14 cellular contexts compared by ENCODE assay signal in genomic region chr6:31927868-31928671, GRCh38. TPM values are rescaled to one million over a fixed set of nuclear protein-coding genes. Genes with fewer than 3 reads are reported as not detected.
DNase-seq lines count a peak whose midpoint lies in the region; ATAC-seq, FAIRE-seq and TF ChIP-seq lines count a peak whose summit lies in the region.
"Had no signal": no experiment of that assay in that cellular context is flagged by ENCODE, and none has a peak within 500 bp of the region (broad histone marks: within the 10 kb centered on the region; RNA-seq: fewer than 3 reads in every experiment).

No MANE protein-coding gene starts in this region.

- H3K4me3 Mint-ChIP-seq in immature natural killer cell = no peak overlapping the region
- no peak overlapping the region for H3K4me3 Mint-ChIP-seq in activated T-cell treated with anti-CD3 and anti-CD28 coated beads, Interleukin-2, amount 50 U/mL, for 4 hours
- H3K4me3 Mint-ChIP-seq: naive thymus-derived CD4-positive, alpha-beta T cell had no signal

- H3K27me3 Mint-ChIP-seq in immature natural killer cell (ENCODE audit: low read depth in 3 of 3) = peaks cover 0 to 5% (median 2%) of the 10 kb centered on the region in 3 donors
- H3K27me3 Mint-ChIP-seq in activated T-cell treated with anti-CD3 and anti-CD28 coated beads, Interleukin-2, amount 50 U/mL, for 4 hours (ENCODE audit: low read depth) = peaks cover 3% of the 10 kb centered on the region

- H3K27me3 ChIP-seq in bronchial epithelial cell (ENCODE audit: control insufficient read depth, insufficient read depth, low read length) (no peaks in the 10 kb centered on the region), right lobe of liver (no peaks in the 10 kb centered on the region), subcutaneous abdominal adipose tissue (ENCODE audit: control insufficient read depth in 5 of 5, insufficient read depth in 4 of 5, low read length in 5 of 5) (peaks cover 0 to 2% (median 0%) of the 10 kb centered on the region in 5 donors)
- H3K27me3 ChIP-seq: adrenal gland had no signal

- peak; percentile 7 to 33 (median 24) for ATAC-seq in right lobe of liver
- no peak for ATAC-seq in activated T-cell treated with anti-CD3 and anti-CD28 coated beads, Interleukin-2, amount 50 U/mL, for 4 hours
- ATAC-seq: naive thymus-derived CD4-positive, alpha-beta T cell had no signal

- H3K4me3 ChIP-seq in bronchial epithelial cell (ENCODE audit: low read depth, low read length) (no peak overlapping the region), right lobe of liver (peak overlapping the region; percentile 58 to 88 (median 78)), subcutaneous abdominal adipose tissue (ENCODE audit: low read depth in 1 of 5, low read length in 5 of 5) (peak overlapping the region; percentile 47 to 76 (median 59))

- H3K9ac ChIP-seq in subcutaneous abdominal adipose tissue (ENCODE audit: low read length in 5 of 5) = peak overlapping the region; percentile 11 to 60 (median 45)

- H3K36me3 ChIP-seq in bronchial epithelial cell (ENCODE audit: control insufficient read depth, insufficient read depth, low read length) = no peaks in the 10 kb centered on the region
- H3K36me3 ChIP-seq in right lobe of liver = no peaks in the 10 kb centered on the region
- H3K36me3 ChIP-seq in subcutaneous abdominal adipose tissue (ENCODE audit: control insufficient read depth in 5 of 5, insufficient read depth in 5 of 5, low read length in 5 of 5) = no peaks in the 10 kb centered on the region
- H3K36me3 ChIP-seq: adrenal gland had no signal

- peak overlapping the region; percentile 86 to 88 (median 87) for H3K27ac ChIP-seq in right lobe of liver
- no peak overlapping the region for H3K27ac ChIP-seq in subcutaneous abdominal adipose tissue (ENCODE audit: low read depth, low read length)
- H3K27ac ChIP-seq: adrenal gland had no signal

- DNase-seq in bronchial epithelial cell (ENCODE audit: low read depth) (no peak), right lobe of liver (no peak), immature natural killer cell (no peak)
- DNase-seq in stimulated activated naive CD4-positive, alpha-beta T cell (lab: John Stamatoyannopoulos, UW) = no peak
- no peak for DNase-seq in activated T-cell treated with anti-CD3 and anti-CD28 coated beads, Interleukin-2, amount 50 U/mL, for 4 hours
- DNase-seq: activated CD4-positive, alpha-beta T cell treated with anti-CD3 and anti-CD28 coated beads for 4 hours; activated T-cell treated with anti-CD3 and anti-CD28 coated beads, Interleukin-2, amount 50 U/mL, for 1 hour; adrenal gland; GOT3; naive thymus-derived CD4-positive, alpha-beta T cell; NCI-H1694 treated with DMSO at 0.1 percent for 48 hours; NCI-H748 treated with DMSO at 0.1 percent for 48 hours; RPMI8226 had no signal

- H3K4me1 ChIP-seq in right lobe of liver (peaks cover 0 to 31% (median 7%) of the 10 kb centered on the region in 4 donors), subcutaneous abdominal adipose tissue (ENCODE audit: control insufficient read depth in 5 of 5, insufficient read depth in 5 of 5, low read length in 5 of 5) (peaks cover 6 to 21% (median 16%) of the 10 kb centered on the region in 5 donors)
- H3K4me1 ChIP-seq: adrenal gland had no signal

- H3K9me3 Mint-ChIP-seq in immature natural killer cell = no peaks in the 10 kb centered on the region
- no peaks in the 10 kb centered on the region for H3K9me3 Mint-ChIP-seq in activated T-cell treated with anti-CD3 and anti-CD28 coated beads, Interleukin-2, amount 50 U/mL, for 4 hours
- H3K9me3 Mint-ChIP-seq: naive thymus-derived CD4-positive, alpha-beta T cell had no signal

- FAIRE-seq in bronchial epithelial cell (lab: Jason Lieb, UNC) = peak; percentile 47

- no peaks in the 10 kb centered on the region for H3K36me3 Mint-ChIP-seq in immature natural killer cell
- no peaks in the 10 kb centered on the region for H3K36me3 Mint-ChIP-seq in activated T-cell treated with anti-CD3 and anti-CD28 coated beads, Interleukin-2, amount 50 U/mL, for 4 hours (ENCODE audit: insufficient read depth)
- H3K36me3 Mint-ChIP-seq: naive thymus-derived CD4-positive, alpha-beta T cell had no signal

- no peaks in the 10 kb centered on the region for H3K4me1 Mint-ChIP-seq in immature natural killer cell
- no peaks in the 10 kb centered on the region for H3K4me1 Mint-ChIP-seq in activated T-cell treated with anti-CD3 and anti-CD28 coated beads, Interleukin-2, amount 50 U/mL, for 4 hours (ENCODE audit: low read depth)

- intact Hi-C loops in right lobe of liver (cut with DNase I) = no loop called here

- 17% methylated on average over 7 of the region's 11 CpGs for WGBS in right lobe of liver (ENCODE audit: insufficient coverage, low coverage, low lambda C conversion rate, missing lambda C conversion rate)

- H3K9me3 ChIP-seq in right lobe of liver = no peaks in the 10 kb centered on the region
- no peaks in the 10 kb centered on the region for H3K9me3 ChIP-seq in subcutaneous abdominal adipose tissue (ENCODE audit: control insufficient read depth in 5 of 5, low read length in 5 of 5)
- H3K9me3 ChIP-seq: adrenal gland had no signal

- TF ChIP-seq POLR2A in right lobe of liver (IDR thresholded peaks at IDR 0.05) = no peak

- H3K27ac Mint-ChIP-seq in immature natural killer cell = no peak overlapping the region
- H3K27ac Mint-ChIP-seq: naive thymus-derived CD4-positive, alpha-beta T cell had no signal

- TF ChIP-seq CTCF in bronchial epithelial cell (IDR thresholded peaks at IDR 0.05; ENCODE audit: insufficient read depth, low read length, severe bottlenecking) = no peak
- no peak for TF ChIP-seq CTCF in right lobe of liver (IDR thresholded peaks at IDR 0.05)

RNA-seq across cellular contexts. Expression of gene C2, which starts 0.6 kb away (rescaled TPM):
- total RNA-seq in bronchial epithelial cell (0.26 and 0.53 TPM in 2 replicates), right lobe of liver (100 to 1,000 TPM; 309 to 739 (median 533) TPM)
- polyA plus RNA-seq in immature natural killer cell = under 1 TPM in 1 of 3 donors, not detected in 2; 0.74 TPM
- total RNA-seq in activated T-cell treated with anti-CD3 and anti-CD28 coated beads, Interleukin-2, amount 50 U/mL, for 4 hours = 1 to 10 TPM in 1 of 3 donors, under 1 TPM in 2; 0.56 to 1.0 (median 0.95) TPM

RNA-seq across cellular contexts. Expression of gene CFB, which starts 17.8 kb away (rescaled TPM):
- total RNA-seq in bronchial epithelial cell (2.4 and 2.6 TPM in 2 replicates), right lobe of liver (1,000 to 10,000 TPM; 1,939 to 4,112 (median 3,131) TPM)
- polyA plus RNA-seq in immature natural killer cell = under 1 TPM in 1 of 3 donors, not detected in 2; 0.27 TPM
- 1 to 10 TPM in 2 of 3 donors, under 1 TPM in 1; 0.42 to 1.5 (median 1.4) TPM for total RNA-seq in activated T-cell treated with anti-CD3 and anti-CD28 coated beads, Interleukin-2, amount 50 U/mL, for 4 hours

RNA-seq across cellular contexts. Expression of gene ZBTB12, which starts 26.2 kb away (rescaled TPM):
- 0.64 and 1.3 TPM in 2 replicates for total RNA-seq in bronchial epithelial cell
- total RNA-seq in right lobe of liver = under 1 TPM in 5 of 6 experiments, not detected in 1; 0.25 to 0.82 (median 0.51) TPM
- not detected for polyA plus RNA-seq in immature natural killer cell
- total RNA-seq in activated T-cell treated with anti-CD3 and anti-CD28 coated beads, Interleukin-2, amount 50 U/mL, for 4 hours = 1 to 10 TPM; 3.5 to 6.1 (median 5.4) TPM

RNA-seq across cellular contexts. Expression of gene EHMT2, which starts 30.6 kb away (rescaled TPM):
- total RNA-seq in bronchial epithelial cell (10.8 and 14.5 TPM in 2 replicates), right lobe of liver (10 to 100 TPM; 10.7 to 20.1 (median 13.3) TPM)
- polyA plus RNA-seq in immature natural killer cell = 10 to 100 TPM; 18.8 to 52.1 (median 21.5) TPM
- total RNA-seq in activated T-cell treated with anti-CD3 and anti-CD28 coated beads, Interleukin-2, amount 50 U/mL, for 4 hours = 10 to 100 TPM; 52.8 to 70.9 (median 67.8) TPM

RNA-seq across cellular contexts. Expression of gene NELFE, which starts 30.7 kb away (rescaled TPM):
- total RNA-seq in bronchial epithelial cell (163 and 177 TPM in 2 replicates), right lobe of liver (10 to 100 TPM in 5 of 6 experiments, 1 to 10 TPM in 1; 9.3 to 33.8 (median 18.3) TPM)
- 10 to 100 TPM; 73.3 to 84.6 (median 76.9) TPM for polyA plus RNA-seq in immature natural killer cell
- total RNA-seq in activated T-cell treated with anti-CD3 and anti-CD28 coated beads, Interleukin-2, amount 50 U/mL, for 4 hours = 100 to 1,000 TPM; 107 to 111 (median 109) TPM

Comparison
In these comparisons a context has a peak if more than half of its experiments do, and no peak if none do; other contexts are left out.
1. ATAC-seq: peak in right lobe of liver (4 of 4); none in activated T-cell treated with anti-CD3 and anti-CD28 coated beads, Interleukin-2, amount 50 U/mL, for 4 hours (0 of 2).
2. RNA of gene C2, which starts 0.6 kb away (total RNA-seq): 309 to 739 TPM in right lobe of liver; 0.56 to 1.0 TPM in activated T-cell treated with anti-CD3 and anti-CD28 coated beads, Interleukin-2, amount 50 U/mL, for 4 hours and 0.26 to 0.53 TPM in bronchial epithelial cell; every median in the first group is over 100 times any median in the second.
3. RNA of gene CFB, which starts 17.8 kb away (total RNA-seq): 1,939 to 4,112 TPM in right lobe of liver; 2.4 to 2.6 TPM in bronchial epithelial cell and 0.42 to 1.5 TPM in activated T-cell treated with anti-CD3 and anti-CD28 coated beads, Interleukin-2, amount 50 U/mL, for 4 hours; every median in the first group is over 100 times any median in the second.